In genomic region chr3:100040446-100040845, GRCh38 we compare ENCODE assay signal across 11 cellular contexts.
DNase-seq lines count a peak whose midpoint lies in the region; ATAC-seq and TF ChIP-seq lines count a peak whose summit lies in the region.
"Had no signal": no experiment of that assay in that cellular context is flagged by ENCODE, and none has a peak within 500 bp of the region (broad histone marks: within the 10 kb centered on the region; RNA-seq: fewer than 3 reads in every experiment).

No MANE protein-coding gene starts in this region.

- no peaks in the 10 kb centered on the region for H3K9me3 Mint-ChIP-seq in activated naive CD4-positive, alpha-beta T cell treated with anti-CD3 and anti-CD28 coated beads, Interleukin-2, amount 10 ng/mL, durations not matched to agents 7 days and 5 days
- H3K9me3 Mint-ChIP-seq: activated naive CD4-positive, alpha-beta T cell treated with anti-CD3 and anti-CD28 coated beads, Interleukin-2, amount 50 U/mL, for 24 hours; CD4-positive, CD25-positive, alpha-beta regulatory T cell had no signal

- H3K27ac Mint-ChIP-seq in activated naive CD4-positive, alpha-beta T cell treated with anti-CD3 and anti-CD28 coated beads, Interleukin-2, amount 10 ng/mL, durations not matched to agents 7 days and 5 days, result no peak overlapping the region
- H3K27ac Mint-ChIP-seq: activated naive CD4-positive, alpha-beta T cell treated with anti-CD3 and anti-CD28 coated beads, Interleukin-2, amount 50 U/mL, for 24 hours; CD4-positive, CD25-positive, alpha-beta regulatory T cell had no signal

- no peaks in the 10 kb centered on the region for H3K27me3 Mint-ChIP-seq in activated naive CD4-positive, alpha-beta T cell treated with anti-CD3 and anti-CD28 coated beads, Interleukin-2, amount 10 ng/mL, durations not matched to agents 7 days and 5 days
- H3K27me3 Mint-ChIP-seq: activated naive CD4-positive, alpha-beta T cell treated with anti-CD3 and anti-CD28 coated beads, Interleukin-2, amount 50 U/mL, for 24 hours; CD4-positive, CD25-positive, alpha-beta regulatory T cell had no signal

- H3K4me1 Mint-ChIP-seq in activated naive CD4-positive, alpha-beta T cell treated with anti-CD3 and anti-CD28 coated beads, Interleukin-2, amount 10 ng/mL, durations not matched to agents 7 days and 5 days, result no peaks in the 10 kb centered on the region
- H3K4me1 Mint-ChIP-seq: activated naive CD4-positive, alpha-beta T cell treated with anti-CD3 and anti-CD28 coated beads, Interleukin-2, amount 50 U/mL, for 24 hours had no signal

- H3K9me3 ChIP-seq in body of pancreas, result no peaks in the 10 kb centered on the region
- H3K9me3 ChIP-seq in right atrium auricular region, result no peaks in the 10 kb centered on the region

- H3K27me3 ChIP-seq in body of pancreas (no peaks in the 10 kb centered on the region), right atrium auricular region (no peaks in the 10 kb centered on the region), H7 (ENCODE audit: control insufficient read depth, insufficient read depth, low read length) (no peaks in the 10 kb centered on the region)

- ATAC-seq in body of pancreas, result peak; percentile 33
- no peak for ATAC-seq in GM19395 (IDR thresholded peaks at IDR 0.05; ENCODE audit: unreplicated experiment)

- no peak for TF ChIP-seq CTCF in body of pancreas (IDR thresholded peaks at IDR 0.05)
- TF ChIP-seq CTCF in right atrium auricular region (IDR thresholded peaks at IDR 0.05), result no peak

- peaks cover 32% of the 10 kb centered on the region for H3K4me1 ChIP-seq in body of pancreas
- H3K4me1 ChIP-seq in right atrium auricular region, result peaks cover 0 to 55% of the 10 kb centered on the region in 2 donors

- intact Hi-C loops in body of pancreas (cut with DNase I), result no loop called here

- CTCF ChIA-PET in activated naive CD4-positive, alpha-beta T cell treated with anti-CD3 and anti-CD28 coated beads, Interleukin-2, amount 10 ng/mL, durations not matched to agents 7 days and 5 days (lab: Charles Lee), result no interaction called here

- H3K27ac ChIP-seq in body of pancreas, result peak overlapping the region; percentile 50 to 81 (median 74)
- peak overlapping the region; percentile 88 to 93 for H3K27ac ChIP-seq in right atrium auricular region

- no peak overlapping the region for H3K4me3 ChIP-seq in body of pancreas
- H3K4me3 ChIP-seq in right atrium auricular region, result no peak overlapping the region
- no peak overlapping the region for H3K4me3 ChIP-seq in skeletal muscle cell (ENCODE audit: low read depth, low read length)
- no peak overlapping the region for H3K4me3 ChIP-seq in H7 (ENCODE audit: insufficient read depth, low read depth, low read length)

- no peak for TF ChIP-seq POLR2A in body of pancreas (IDR thresholded peaks at IDR 0.05)

- no peaks in the 10 kb centered on the region for H3K36me3 Mint-ChIP-seq in activated naive CD4-positive, alpha-beta T cell treated with anti-CD3 and anti-CD28 coated beads, Interleukin-2, amount 10 ng/mL, durations not matched to agents 7 days and 5 days
- H3K36me3 Mint-ChIP-seq: CD4-positive, CD25-positive, alpha-beta regulatory T cell had no signal

- WGBS in body of pancreas, 2 donors, result 29 to 34% methylated on average over 1 of the region's 1 CpG

- DNase-seq in EL (peak; percentile 50), body of pancreas (peak in 1 of 4 donors; percentile 22), right atrium auricular region (ENCODE audit: low spot score) (peak; percentile 78), skeletal muscle cell (ENCODE audit: low read depth) (peak; percentile 71), NCI-H187 (lab: John Stamatoyannopoulos, UW) (no peak), H7 (no peak)
- no peak for DNase-seq in activated naive CD4-positive, alpha-beta T cell treated with anti-CD3 and anti-CD28 coated beads, Interleukin-2, amount 10 ng/mL, durations not matched to agents 7 days and 5 days
- DNase-seq: activated CD4-positive, CD25-positive, alpha-beta regulatory T cell treated with anti-CD3 and anti-CD28 coated beads, Interleukin-2, amount 50 U/mL, for 72 hours; CD4-positive, CD25-positive, alpha-beta regulatory T cell had no signal

- H3K36me3 ChIP-seq in body of pancreas (replicated peaks in 1 of 2; ENCODE audit: insufficient read depth in 1 of 2, low read depth in 2 of 2), result no peaks in the 10 kb centered on the region
- no peaks in the 10 kb centered on the region for H3K36me3 ChIP-seq in right atrium auricular region
- H3K36me3 ChIP-seq in H7 (replicated peaks; ENCODE audit: control insufficient read depth, insufficient read depth, low read length), result no peaks in the 10 kb centered on the region

- H3K4me3 Mint-ChIP-seq in activated naive CD4-positive, alpha-beta T cell treated with anti-CD3 and anti-CD28 coated beads, Interleukin-2, amount 10 ng/mL, durations not matched to agents 7 days and 5 days, result no peak overlapping the region
- H3K4me3 Mint-ChIP-seq: activated naive CD4-positive, alpha-beta T cell treated with anti-CD3 and anti-CD28 coated beads, Interleukin-2, amount 50 U/mL, for 24 hours; CD4-positive, CD25-positive, alpha-beta regulatory T cell had no signal

Comparison
In these comparisons a context has a peak if more than half of its experiments do, and no peak if none do; other contexts are left out.
1. DNase-seq: peak in EL (single experiment), right atrium auricular region (single experiment) and skeletal muscle cell (single experiment); none in activated naive CD4-positive, alpha-beta T cell treated with anti-CD3 and anti-CD28 coated beads, Interleukin-2, amount 10 ng/mL, durations not matched to agents 7 days and 5 days (single experiment), NCI-H187 (0 of 2) and H7 (single experiment).